Comparison of ENCODE assay signal across 19 cellular contexts in genomic region chr7:43313628-43314378, GRCh38.
DNase-seq lines count a peak whose midpoint lies in the region; ATAC-seq, FAIRE-seq and TF ChIP-seq lines count a peak whose summit lies in the region.
"Had no signal": no experiment of that assay in that cellular context is flagged by ENCODE, and none has a peak within 500 bp of the region (broad histone marks: within the 10 kb centered on the region; RNA-seq: fewer than 3 reads in every experiment).

No MANE protein-coding gene starts in this region.

- H3K4me2 ChIP-seq in GM23338 = no peak overlapping the region
- H3K4me2 ChIP-seq: BLaER1 treated with 17β-estradiol and CSF1 and Interleukin-3, amounts not matched to agents 10 nM and 100 nM; PC-9 had no signal

- CTCF ChIA-PET in activated CD4-positive, alpha-beta T cell treated with anti-CD3 and anti-CD28 coated beads for 36 hours (lab: Charles Lee) = interaction anchor here (0.7 to 2.8 kb wide), 4 partner anchors 9 to 839 kb away, joined by 3 to 7 read pairs (median 5); no protein-coding TSS in a partner anchor
- CTCF ChIA-PET in activated CD4-positive, alpha-beta T cell treated with anti-CD3 and anti-CD28 coated beads, Interleukin-2, amount 10 ng/mL, durations not matched to agents 7 days and 5 days (lab: Charles Lee) = interaction anchor here (1.8 kb wide), 1 partner anchor 9 kb away, joined by 11 read pairs; no protein-coding TSS in a partner anchor
- CTCF ChIA-PET in CD8-positive, alpha-beta memory T cell (lab: Charles Lee) = interaction anchor here (1.5 kb wide), 1 partner anchor 12 kb away, joined by 3 read pairs; no protein-coding TSS in a partner anchor

- peaks cover 5% of the 10 kb centered on the region for H3K4me1 ChIP-seq in CD8-positive, alpha-beta memory T cell (ENCODE audit: insufficient read depth, low read length)
- no peaks in the 10 kb centered on the region for H3K4me1 ChIP-seq in pancreas
- peaks cover 4% of the 10 kb centered on the region for H3K4me1 ChIP-seq in GM23338 (ENCODE audit: insufficient read depth)
- H3K4me1 ChIP-seq: Caco-2 had no signal

- no peaks in the 10 kb centered on the region for H3K9me2 ChIP-seq in GM23338 (ENCODE audit: insufficient read depth)

- 67 to 79% methylated on average over 9 of the region's 9 CpGs for WGBS in pancreas, 2 donors

- ATAC-seq in activated CD4-positive, alpha-beta T cell treated with anti-CD3 and anti-CD28 coated beads for 36 hours = peak; percentile 10
- ATAC-seq in pancreas (no peak), GM23338 (no peak)

- H3K9me3 ChIP-seq in CD8-positive, alpha-beta memory T cell (ENCODE audit: low read length) = no peaks in the 10 kb centered on the region
- H3K9me3 ChIP-seq in pancreas = no peaks in the 10 kb centered on the region
- H3K9me3 ChIP-seq: BLaER1 treated with 17β-estradiol and CSF1 and Interleukin-3, amounts not matched to agents 10 nM and 100 nM; Caco-2 had no signal

- peak; percentile 11 for DNase-seq in activated CD4-positive, alpha-beta T cell treated with anti-CD3 and anti-CD28 coated beads for 36 hours
- no peak for DNase-seq in activated CD4-positive, alpha-beta T cell treated with anti-CD3 and anti-CD28 coated beads, Interleukin-2, amount 10 ng/mL, durations not matched to agents 7 days and 5 days
- DNase-seq in CD8-positive, alpha-beta memory T cell = no peak
- peak; percentile 42 to 46 for DNase-seq in activated T-cell treated with anti-CD3 and anti-CD28 coated beads, Interleukin-2, amount 50 U/mL, for 48 hours
- DNase-seq in fibroblast of peridontal ligament (ENCODE audit: extremely low read depth) = peak; percentile 10
- DNase-seq in CD14-positive monocyte (ENCODE audit: low spot score) = no peak
- DNase-seq in pancreas = no peak
- no peak for DNase-seq in GM23338 (ENCODE audit: low spot score)
- DNase-seq: 8988T, Caco-2, KG1, NCI-H1092, NCI-H2107, NCI-H345, NCI-H526 treated with DMSO at 0.1 percent for 48 hours, PC-9 had no signal

- no peaks in the 10 kb centered on the region for H3K9me3 Mint-ChIP-seq in activated CD4-positive, alpha-beta T cell treated with anti-CD3 and anti-CD28 coated beads for 36 hours (ENCODE audit: low read depth)
- no peaks in the 10 kb centered on the region for H3K9me3 Mint-ChIP-seq in activated CD4-positive, alpha-beta T cell treated with anti-CD3 and anti-CD28 coated beads, Interleukin-2, amount 10 ng/mL, durations not matched to agents 7 days and 5 days
- no peaks in the 10 kb centered on the region for H3K9me3 Mint-ChIP-seq in CD8-positive, alpha-beta memory T cell
- H3K9me3 Mint-ChIP-seq in CD14-positive monocyte = peaks cover 0 to 2% (median 0%) of the 10 kb centered on the region in 7 donors
- H3K9me3 Mint-ChIP-seq in GM23338 = no peaks in the 10 kb centered on the region

- H3K4me3 ChIP-seq in CD8-positive, alpha-beta memory T cell (ENCODE audit: low read length) = no peak overlapping the region
- H3K4me3 ChIP-seq in pancreas (no peak overlapping the region), GM23338 (no peak overlapping the region)
- H3K4me3 ChIP-seq: BLaER1 treated with 17β-estradiol and CSF1 and Interleukin-3, amounts not matched to agents 10 nM and 100 nM; PC-9 had no signal

- H3K36me3 Mint-ChIP-seq in activated CD4-positive, alpha-beta T cell treated with anti-CD3 and anti-CD28 coated beads for 36 hours (ENCODE audit: low read depth) = no peaks in the 10 kb centered on the region
- no peaks in the 10 kb centered on the region for H3K36me3 Mint-ChIP-seq in activated CD4-positive, alpha-beta T cell treated with anti-CD3 and anti-CD28 coated beads, Interleukin-2, amount 10 ng/mL, durations not matched to agents 7 days and 5 days (ENCODE audit: low read depth)
- H3K36me3 Mint-ChIP-seq in CD8-positive, alpha-beta memory T cell = no peaks in the 10 kb centered on the region
- no peaks in the 10 kb centered on the region for H3K36me3 Mint-ChIP-seq in CD14-positive monocyte
- H3K36me3 Mint-ChIP-seq in GM23338 (ENCODE audit: low read depth) = no peaks in the 10 kb centered on the region

- POLR2A ChIA-PET in activated CD4-positive, alpha-beta T cell treated with anti-CD3 and anti-CD28 coated beads for 36 hours (lab: Charles Lee) = no interaction called here
- POLR2A ChIA-PET in activated CD4-positive, alpha-beta T cell treated with anti-CD3 and anti-CD28 coated beads, Interleukin-2, amount 10 ng/mL, durations not matched to agents 7 days and 5 days (lab: Charles Lee) = no interaction called here
- POLR2A ChIA-PET in CD8-positive, alpha-beta memory T cell (lab: Charles Lee) = no interaction called here

- H3F3A ChIP-seq in GM23338 (replicated peaks; ENCODE audit: low read depth) = no peaks in the 10 kb centered on the region

- H3K27me3 Mint-ChIP-seq in activated CD4-positive, alpha-beta T cell treated with anti-CD3 and anti-CD28 coated beads for 36 hours = peaks cover 8% of the 10 kb centered on the region
- H3K27me3 Mint-ChIP-seq in activated CD4-positive, alpha-beta T cell treated with anti-CD3 and anti-CD28 coated beads, Interleukin-2, amount 10 ng/mL, durations not matched to agents 7 days and 5 days = no peaks in the 10 kb centered on the region
- H3K27me3 Mint-ChIP-seq in CD8-positive, alpha-beta memory T cell = no peaks in the 10 kb centered on the region
- H3K27me3 Mint-ChIP-seq in CD14-positive monocyte (ENCODE audit: low read depth in 3 of 3) = peaks cover 0 to 1% (median 0%) of the 10 kb centered on the region in 3 donors
- peaks cover 3% of the 10 kb centered on the region for H3K27me3 Mint-ChIP-seq in GM23338 (ENCODE audit: insufficient read depth, low read depth, poor library complexity)

- intact Hi-C loops in activated CD4-positive, alpha-beta T cell treated with anti-CD3 and anti-CD28 coated beads for 36 hours (cut with DNase I, micrococcal nuclease) = loop anchor here in 1 of 2 experiments (1.0 to 10.0 kb wide), 3 partner anchors 11 to 1429 kb away; no protein-coding TSS in a partner anchor
- intact Hi-C loops in CD14-positive monocyte (cut with micrococcal nuclease) (no loop called here), pancreas (cut with DNase I) (no loop called here)

- H4K20me1 ChIP-seq in GM23338 (replicated peaks; ENCODE audit: insufficient read depth) = no peaks in the 10 kb centered on the region
- H4K20me1 ChIP-seq: BLaER1 treated with 17β-estradiol and CSF1 and Interleukin-3, amounts not matched to agents 10 nM and 100 nM had no signal

- no peak overlapping the region for H3K27ac Mint-ChIP-seq in activated CD4-positive, alpha-beta T cell treated with anti-CD3 and anti-CD28 coated beads for 36 hours
- no peak overlapping the region for H3K27ac Mint-ChIP-seq in activated CD4-positive, alpha-beta T cell treated with anti-CD3 and anti-CD28 coated beads, Interleukin-2, amount 10 ng/mL, durations not matched to agents 7 days and 5 days
- H3K27ac Mint-ChIP-seq in CD8-positive, alpha-beta memory T cell = peak overlapping the region in 4 of 8 donors; percentile 12 to 71 (median 33)
- no peak overlapping the region for H3K27ac Mint-ChIP-seq in CD14-positive monocyte
- no peak overlapping the region for H3K27ac Mint-ChIP-seq in GM23338

- H3K4me3 Mint-ChIP-seq in activated CD4-positive, alpha-beta T cell treated with anti-CD3 and anti-CD28 coated beads for 36 hours = peak overlapping the region; percentile 8
- no peak overlapping the region for H3K4me3 Mint-ChIP-seq in activated CD4-positive, alpha-beta T cell treated with anti-CD3 and anti-CD28 coated beads, Interleukin-2, amount 10 ng/mL, durations not matched to agents 7 days and 5 days
- H3K4me3 Mint-ChIP-seq in CD8-positive, alpha-beta memory T cell = peak overlapping the region in 6 of 7 donors; percentile 5 to 64 (median 34)
- H3K4me3 Mint-ChIP-seq in CD14-positive monocyte (no peak overlapping the region), GM23338 (no peak overlapping the region)

- no peaks in the 10 kb centered on the region for H3K27me3 ChIP-seq in CD8-positive, alpha-beta memory T cell (ENCODE audit: insufficient read depth, low read length, poor library complexity, severe bottlenecking)
- H3K27me3 ChIP-seq in pancreas (no peaks in the 10 kb centered on the region), GM23338 (ENCODE audit: insufficient read depth) (no peaks in the 10 kb centered on the region)
- H3K27me3 ChIP-seq: BLaER1 treated with 17β-estradiol and CSF1 and Interleukin-3, amounts not matched to agents 10 nM and 100 nM had no signal

- FAIRE-seq in pancreas (lab: Jason Lieb, UNC) = no peak
- FAIRE-seq: GM12891, H54 had no signal

- H2AFZ ChIP-seq in GM23338 = no peak overlapping the region
- H2AFZ ChIP-seq: PC-9 had no signal

- no peaks in the 10 kb centered on the region for H3K36me3 ChIP-seq in CD8-positive, alpha-beta memory T cell (ENCODE audit: insufficient read depth, low read length)
- H3K36me3 ChIP-seq in pancreas (no peaks in the 10 kb centered on the region), GM23338 (ENCODE audit: insufficient read depth) (no peaks in the 10 kb centered on the region; the same call in 1 of the 2 replicates)

- H3K27ac ChIP-seq in CD8-positive, alpha-beta memory T cell (ENCODE audit: low read depth, low read length) = no peak overlapping the region
- H3K27ac ChIP-seq in pancreas = no peak overlapping the region
- H3K27ac ChIP-seq in GM23338 (ENCODE audit: low read depth) = no peak overlapping the region
- H3K27ac ChIP-seq: BLaER1 treated with 17β-estradiol and CSF1 and Interleukin-3, amounts not matched to agents 10 nM and 100 nM; PC-9 had no signal

- peaks cover 17% of the 10 kb centered on the region for H3K4me1 Mint-ChIP-seq in activated CD4-positive, alpha-beta T cell treated with anti-CD3 and anti-CD28 coated beads for 36 hours
- peaks cover 13% of the 10 kb centered on the region for H3K4me1 Mint-ChIP-seq in activated CD4-positive, alpha-beta T cell treated with anti-CD3 and anti-CD28 coated beads, Interleukin-2, amount 10 ng/mL, durations not matched to agents 7 days and 5 days
- H3K4me1 Mint-ChIP-seq in CD8-positive, alpha-beta memory T cell = peaks cover 16 to 18% (median 17%) of the 10 kb centered on the region in 3 donors
- H3K4me1 Mint-ChIP-seq in CD14-positive monocyte = no peaks in the 10 kb centered on the region
- peaks cover 5% of the 10 kb centered on the region for H3K4me1 Mint-ChIP-seq in GM23338

- no peaks in the 10 kb centered on the region for H3K79me2 ChIP-seq in GM23338 (replicated peaks; ENCODE audit: insufficient read depth)

- no peak for TF ChIP-seq CTCF in CD14-positive monocyte (IDR thresholded peaks at IDR 0.05)
- TF ChIP-seq CTCF in pancreas (IDR thresholded peaks at IDR 0.05) = no peak
- TF ChIP-seq CTCF in GM23338 (conservative IDR thresholded peaks at IDR 0.05; ENCODE audit: low read depth in 2 of 2) = no peak

Comparison
In these comparisons a context has a peak if more than half of its experiments do, and no peak if none do; other contexts are left out.
1. DNase-seq: peak in activated CD4-positive, alpha-beta T cell treated with anti-CD3 and anti-CD28 coated beads for 36 hours (single experiment), activated T-cell treated with anti-CD3 and anti-CD28 coated beads, Interleukin-2, amount 50 U/mL, for 48 hours (2 of 2) and fibroblast of peridontal ligament (single experiment); none in activated CD4-positive, alpha-beta T cell treated with anti-CD3 and anti-CD28 coated beads, Interleukin-2, amount 10 ng/mL, durations not matched to agents 7 days and 5 days (single experiment), CD8-positive, alpha-beta memory T cell (0 of 5), CD14-positive monocyte (single experiment), pancreas (0 of 6) and GM23338 (single experiment).
2. H3K4me3 Mint-ChIP-seq: peak in activated CD4-positive, alpha-beta T cell treated with anti-CD3 and anti-CD28 coated beads for 36 hours (single experiment) and CD8-positive, alpha-beta memory T cell (6 of 7); none in activated CD4-positive, alpha-beta T cell treated with anti-CD3 and anti-CD28 coated beads, Interleukin-2, amount 10 ng/mL, durations not matched to agents 7 days and 5 days (single experiment), CD14-positive monocyte (0 of 2) and GM23338 (single experiment).